Comparison of ENCODE assay signal across 1 cellular context in the genomic region with DNA sequence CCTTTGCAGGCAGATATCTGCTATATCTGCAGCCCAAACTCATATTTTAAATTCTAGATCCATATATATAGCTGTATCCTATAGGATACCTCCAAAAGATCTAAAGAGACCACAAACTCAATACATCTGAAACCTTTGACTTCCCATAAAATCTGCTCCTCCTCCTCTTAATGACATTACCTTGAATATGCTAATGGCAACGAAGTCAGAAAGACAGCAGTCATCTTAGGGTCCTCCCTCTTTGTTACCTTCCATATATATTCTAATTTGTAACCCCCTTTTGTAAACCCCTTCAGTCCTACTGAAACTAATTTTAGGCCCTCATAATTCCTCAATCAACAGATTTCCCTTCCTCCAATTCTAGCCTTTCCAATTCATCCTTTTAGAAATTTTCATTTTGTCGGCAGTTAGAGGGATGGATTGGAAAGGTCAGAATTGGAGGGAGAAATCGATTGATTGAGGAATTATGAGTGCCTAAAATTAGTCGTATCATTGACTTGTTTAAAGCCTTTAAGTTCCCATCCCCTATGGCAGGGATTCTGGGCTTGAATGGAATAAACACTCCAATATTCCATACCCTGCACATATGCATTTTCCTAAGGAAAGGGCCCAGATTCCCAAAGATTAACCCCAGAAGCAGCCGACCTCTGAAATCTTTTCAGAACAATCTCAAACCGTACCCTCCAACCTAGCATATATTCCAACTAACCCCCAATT.
TF ChIP-seq lines count a peak whose summit lies in the region.

No MANE protein-coding gene starts in this region.

TF ChIP-seq in WTC11, 78 proteins besides CTCF, POLR2A, EP300 and RAD21 (continued from another document):
- TF ChIP-seq, protein P1, sequence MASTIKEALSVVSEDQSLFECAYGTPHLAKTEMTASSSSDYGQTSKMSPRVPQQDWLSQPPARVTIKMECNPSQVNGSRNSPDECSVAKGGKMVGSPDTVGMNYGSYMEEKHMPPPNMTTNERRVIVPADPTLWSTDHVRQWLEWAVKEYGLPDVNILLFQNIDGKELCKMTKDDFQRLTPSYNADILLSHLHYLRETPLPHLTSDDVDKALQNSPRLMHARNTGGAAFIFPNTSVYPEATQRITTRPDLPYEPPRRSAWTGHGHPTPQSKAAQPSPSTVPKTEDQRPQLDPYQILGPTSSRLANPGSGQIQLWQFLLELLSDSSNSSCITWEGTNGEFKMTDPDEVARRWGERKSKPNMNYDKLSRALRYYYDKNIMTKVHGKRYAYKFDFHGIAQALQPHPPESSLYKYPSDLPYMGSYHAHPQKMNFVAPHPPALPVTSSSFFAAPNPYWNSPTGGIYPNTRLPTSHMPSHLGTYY (CRISPR knock-in tag; IDR thresholded peaks at IDR 0.05): no peak
- no peak for TF ChIP-seq MYBL2 (CRISPR knock-in tag; IDR thresholded peaks at IDR 0.05)
- TF ChIP-seq NFATC4 (CRISPR knock-in tag; IDR thresholded peaks at IDR 0.05): no peak
- TF ChIP-seq, protein P2, sequence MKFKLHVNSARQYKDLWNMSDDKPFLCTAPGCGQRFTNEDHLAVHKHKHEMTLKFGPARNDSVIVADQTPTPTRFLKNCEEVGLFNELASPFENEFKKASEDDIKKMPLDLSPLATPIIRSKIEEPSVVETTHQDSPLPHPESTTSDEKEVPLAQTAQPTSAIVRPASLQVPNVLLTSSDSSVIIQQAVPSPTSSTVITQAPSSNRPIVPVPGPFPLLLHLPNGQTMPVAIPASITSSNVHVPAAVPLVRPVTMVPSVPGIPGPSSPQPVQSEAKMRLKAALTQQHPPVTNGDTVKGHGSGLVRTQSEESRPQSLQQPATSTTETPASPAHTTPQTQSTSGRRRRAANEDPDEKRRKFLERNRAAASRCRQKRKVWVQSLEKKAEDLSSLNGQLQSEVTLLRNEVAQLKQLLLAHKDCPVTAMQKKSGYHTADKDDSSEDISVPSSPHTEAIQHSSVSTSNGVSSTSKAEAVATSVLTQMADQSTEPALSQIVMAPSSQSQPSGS (CRISPR knock-in tag; IDR thresholded peaks at IDR 0.05; ENCODE audit: borderline replicate concordance, low read depth): no peak
- TF ChIP-seq, protein P3, sequence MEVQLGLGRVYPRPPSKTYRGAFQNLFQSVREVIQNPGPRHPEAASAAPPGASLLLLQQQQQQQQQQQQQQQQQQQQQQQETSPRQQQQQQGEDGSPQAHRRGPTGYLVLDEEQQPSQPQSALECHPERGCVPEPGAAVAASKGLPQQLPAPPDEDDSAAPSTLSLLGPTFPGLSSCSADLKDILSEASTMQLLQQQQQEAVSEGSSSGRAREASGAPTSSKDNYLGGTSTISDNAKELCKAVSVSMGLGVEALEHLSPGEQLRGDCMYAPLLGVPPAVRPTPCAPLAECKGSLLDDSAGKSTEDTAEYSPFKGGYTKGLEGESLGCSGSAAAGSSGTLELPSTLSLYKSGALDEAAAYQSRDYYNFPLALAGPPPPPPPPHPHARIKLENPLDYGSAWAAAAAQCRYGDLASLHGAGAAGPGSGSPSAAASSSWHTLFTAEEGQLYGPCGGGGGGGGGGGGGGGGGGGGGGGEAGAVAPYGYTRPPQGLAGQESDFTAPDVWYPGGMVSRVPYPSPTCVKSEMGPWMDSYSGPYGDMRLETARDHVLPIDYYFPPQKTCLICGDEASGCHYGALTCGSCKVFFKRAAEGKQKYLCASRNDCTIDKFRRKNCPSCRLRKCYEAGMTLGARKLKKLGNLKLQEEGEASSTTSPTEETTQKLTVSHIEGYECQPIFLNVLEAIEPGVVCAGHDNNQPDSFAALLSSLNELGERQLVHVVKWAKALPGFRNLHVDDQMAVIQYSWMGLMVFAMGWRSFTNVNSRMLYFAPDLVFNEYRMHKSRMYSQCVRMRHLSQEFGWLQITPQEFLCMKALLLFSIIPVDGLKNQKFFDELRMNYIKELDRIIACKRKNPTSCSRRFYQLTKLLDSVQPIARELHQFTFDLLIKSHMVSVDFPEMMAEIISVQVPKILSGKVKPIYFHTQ (CRISPR knock-in tag; IDR thresholded peaks at IDR 0.05): no peak
- TF ChIP-seq, protein P4, sequence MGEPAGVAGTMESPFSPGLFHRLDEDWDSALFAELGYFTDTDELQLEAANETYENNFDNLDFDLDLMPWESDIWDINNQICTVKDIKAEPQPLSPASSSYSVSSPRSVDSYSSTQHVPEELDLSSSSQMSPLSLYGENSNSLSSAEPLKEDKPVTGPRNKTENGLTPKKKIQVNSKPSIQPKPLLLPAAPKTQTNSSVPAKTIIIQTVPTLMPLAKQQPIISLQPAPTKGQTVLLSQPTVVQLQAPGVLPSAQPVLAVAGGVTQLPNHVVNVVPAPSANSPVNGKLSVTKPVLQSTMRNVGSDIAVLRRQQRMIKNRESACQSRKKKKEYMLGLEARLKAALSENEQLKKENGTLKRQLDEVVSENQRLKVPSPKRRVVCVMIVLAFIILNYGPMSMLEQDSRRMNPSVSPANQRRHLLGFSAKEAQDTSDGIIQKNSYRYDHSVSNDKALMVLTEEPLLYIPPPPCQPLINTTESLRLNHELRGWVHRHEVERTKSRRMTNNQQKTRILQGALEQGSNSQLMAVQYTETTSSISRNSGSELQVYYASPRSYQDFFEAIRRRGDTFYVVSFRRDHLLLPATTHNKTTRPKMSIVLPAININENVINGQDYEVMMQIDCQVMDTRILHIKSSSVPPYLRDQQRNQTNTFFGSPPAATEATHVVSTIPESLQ (CRISPR knock-in tag; IDR thresholded peaks at IDR 0.05): no peak
TF ChIP-seq in WTC11: peak in this region for 0.
